Comparison of ENCODE assay signal across 1 cellular context in genomic region chr22:41696714-41697113, GRCh38.
TF ChIP-seq lines count a peak whose summit lies in the region.

No MANE protein-coding gene starts in this region.

TF ChIP-seq in endothelial cell of umbilical vein, 7 proteins besides CTCF, POLR2A, EP300 and RAD21:
- no peak for TF ChIP-seq JUN (IDR thresholded peaks at IDR 0.05; ENCODE audit: borderline replicate concordance, insufficient read depth, insufficient read length, low read depth)
- no peak for TF ChIP-seq EZH2 (IDR thresholded peaks at IDR 0.05; ENCODE audit: borderline replicate concordance, low read depth, low read length, severe bottlenecking)
- no peak for TF ChIP-seq POLR2AphosphoS5 (IDR thresholded peaks at IDR 0.05; ENCODE audit: insufficient read depth, low read depth, low read length)
- TF ChIP-seq MAX (IDR thresholded peaks at IDR 0.05; ENCODE audit: insufficient read depth, insufficient read length): no peak
